In the genomic region with DNA sequence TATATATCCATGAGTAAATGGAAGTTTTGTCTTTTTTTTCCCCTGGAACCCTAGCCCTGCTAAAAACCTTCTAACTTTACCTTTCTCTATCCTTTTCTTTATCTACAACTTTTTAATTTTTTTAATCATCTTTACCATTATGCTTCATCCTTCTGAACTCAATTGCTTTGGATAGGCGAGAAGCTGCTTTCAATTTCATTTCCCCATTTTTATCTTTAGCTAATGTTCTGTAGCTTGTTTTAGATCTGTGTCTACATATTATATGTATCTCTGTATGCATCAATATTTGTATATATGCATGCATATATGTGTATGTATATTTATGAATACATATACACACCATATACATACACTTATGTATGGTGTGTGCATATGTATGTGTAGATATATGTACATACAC, we compare ENCODE assay signal across 14 cellular contexts. TPM values are rescaled to one million over a fixed set of nuclear protein-coding genes. Genes with fewer than 3 reads are reported as not detected.
DNase-seq lines count a peak whose midpoint lies in the region; ATAC-seq and TF ChIP-seq lines count a peak whose summit lies in the region.
"Had no signal": no experiment of that assay in that cellular context is flagged by ENCODE, and none has a peak within 500 bp of the region (broad histone marks: within the 10 kb centered on the region; RNA-seq: fewer than 3 reads in every experiment).

No MANE protein-coding gene starts in this region.

- H3K9me3 ChIP-seq in OCI-LY7 (ENCODE audit: low read length) (no peaks in the 10 kb centered on the region; the same call in 1 of the 2 replicates), lower lobe of right lung (no peaks in the 10 kb centered on the region)

- H3K36me3 ChIP-seq in OCI-LY7 (ENCODE audit: insufficient read depth, low read length) (peaks cover 91% of the 10 kb centered on the region), lower lobe of right lung (peaks cover 12% of the 10 kb centered on the region)

- H3K4me1 ChIP-seq in OCI-LY7 (ENCODE audit: insufficient read depth, low read length, poor library complexity, severe bottlenecking) (peaks cover 41% of the 10 kb centered on the region), lower lobe of right lung (peaks cover 12% of the 10 kb centered on the region)

- H3K36me3 Mint-ChIP-seq in activated naive CD4-positive, alpha-beta T cell treated with anti-CD3 and anti-CD28 coated beads, Interleukin-2, amount 10 ng/mL, durations not matched to agents 7 days and 5 days: peaks cover 77% of the 10 kb centered on the region
- peaks cover 37 to 59% of the 10 kb centered on the region in 2 donors for H3K36me3 Mint-ChIP-seq in stimulated activated naive B cell treated with anti-CD40 and anti-IgM and Interleukin-4, amounts not matched to agents 10 μg/mL and 1 μg/mL and 100 μg/mL, for 72 hours

- H3K9me2 ChIP-seq in OCI-LY7 (ENCODE audit: insufficient read depth, low read length): no peaks in the 10 kb centered on the region

- H3K4me1 Mint-ChIP-seq in activated naive CD4-positive, alpha-beta T cell treated with anti-CD3 and anti-CD28 coated beads, Interleukin-2, amount 10 ng/mL, durations not matched to agents 7 days and 5 days: peaks cover 85% of the 10 kb centered on the region
- H3K4me1 Mint-ChIP-seq in stimulated activated naive B cell treated with anti-CD40 and anti-IgM and Interleukin-4, amounts not matched to agents 10 μg/mL and 1 μg/mL and 100 μg/mL, for 72 hours: peaks cover 36 to 62% of the 10 kb centered on the region in 2 donors

- TF ChIP-seq CTCF in OCI-LY7 (conservative IDR thresholded peaks at IDR 0.05; ENCODE audit: low read length): no peak
- TF ChIP-seq CTCF in lower lobe of right lung (IDR thresholded peaks at IDR 0.05): no peak

- H3K27me3 Mint-ChIP-seq in activated naive CD4-positive, alpha-beta T cell treated with anti-CD3 and anti-CD28 coated beads, Interleukin-2, amount 10 ng/mL, durations not matched to agents 7 days and 5 days: no peaks in the 10 kb centered on the region
- H3K27me3 Mint-ChIP-seq in stimulated activated naive B cell treated with anti-CD40 and anti-IgM and Interleukin-4, amounts not matched to agents 10 μg/mL and 1 μg/mL and 100 μg/mL, for 72 hours: no peaks in the 10 kb centered on the region

- no peaks in the 10 kb centered on the region for H3K9me3 Mint-ChIP-seq in activated naive CD4-positive, alpha-beta T cell treated with anti-CD3 and anti-CD28 coated beads, Interleukin-2, amount 10 ng/mL, durations not matched to agents 7 days and 5 days
- H3K9me3 Mint-ChIP-seq in stimulated activated naive B cell treated with anti-CD40 and anti-IgM and Interleukin-4, amounts not matched to agents 10 μg/mL and 1 μg/mL and 100 μg/mL, for 72 hours: no peaks in the 10 kb centered on the region

- POLR2A ChIA-PET in OCI-LY7 (lab: Charles Lee): interaction anchor here (0.6 to 1.9 kb wide), 14 partner anchors 9 to 919 kb away, joined by 3 to 19 read pairs (median 3); no protein-coding TSS in a partner anchor

- no peak overlapping the region for H3K4me3 Mint-ChIP-seq in activated naive CD4-positive, alpha-beta T cell treated with anti-CD3 and anti-CD28 coated beads, Interleukin-2, amount 10 ng/mL, durations not matched to agents 7 days and 5 days
- peak overlapping the region; percentile 19 to 42 for H3K4me3 Mint-ChIP-seq in stimulated activated naive B cell treated with anti-CD40 and anti-IgM and Interleukin-4, amounts not matched to agents 10 μg/mL and 1 μg/mL and 100 μg/mL, for 72 hours

- intact Hi-C loops in OCI-LY7 (cut with micrococcal nuclease; ENCODE audit: unreplicated experiment): no loop called here
- intact Hi-C loops in lower lobe of right lung (cut with DNase I): no loop called here

- peaks cover 74% of the 10 kb centered on the region for H3K79me2 ChIP-seq in OCI-LY7 (ENCODE audit: insufficient read depth, low read depth, low read length)

- no peak for DNase-seq in activated naive CD4-positive, alpha-beta T cell treated with anti-CD3 and anti-CD28 coated beads, Interleukin-2, amount 10 ng/mL, durations not matched to agents 7 days and 5 days
- DNase-seq in activated naive CD4-positive, alpha-beta T cell treated with Interleukin-2 at 50 U/mL for 16 hours: no peak
- peak; percentile 51 for DNase-seq in OCI-LY7 (ENCODE audit: low spot score)
- DNase-seq in stimulated activated naive B cell treated with anti-CD40 and anti-IgM and Interleukin-4, amounts not matched to agents 10 μg/mL and 1 μg/mL and 100 μg/mL, for 72 hours: no peak
- DNase-seq in 8988T: no peak
- no peak for DNase-seq in occipital lobe (lab: John Stamatoyannopoulos, UW)
- no peak for DNase-seq in lower lobe of right lung
- DNase-seq: activated CD4-positive, alpha-beta T cell treated with anti-CD3 and anti-CD28 coated beads, Interleukin-2, amount 50 U/mL, for 1 hour; kidney glomerular epithelial cell; NCI-H2029 treated with DMSO at 0.1 percent for 48 hours; Right ventricle myocardium superior; stimulated activated CD4-positive, alpha-beta T cell treated with anti-CD3 and anti-CD28 coated beads, Interleukin-1b, Interleukin-23, amount 100 ng/mL, for 48 hours had no signal

- peak overlapping the region; percentile 15 for H3K27ac ChIP-seq in OCI-LY7 (ENCODE audit: low read depth, low read length, poor library complexity, severe bottlenecking)
- no peak overlapping the region for H3K27ac ChIP-seq in lower lobe of right lung

- peak overlapping the region; percentile 2 for H3K4me3 ChIP-seq in OCI-LY7 (ENCODE audit: low read depth, low read length, poor library complexity, severe bottlenecking)
- no peak overlapping the region for H3K4me3 ChIP-seq in lower lobe of right lung

- peak overlapping the region; percentile 41 for H3K4me2 ChIP-seq in OCI-LY7 (ENCODE audit: low read length)

- ATAC-seq in HG02759 (IDR thresholded peaks at IDR 0.05; ENCODE audit: unreplicated experiment): peak; percentile 64
- ATAC-seq in stimulated activated naive B cell treated with anti-CD40 and anti-IgM and Interleukin-4, amounts not matched to agents 10 μg/mL and 1 μg/mL and 100 μg/mL, for 72 hours (replicated peaks): peak; percentile 66
- ATAC-seq in lower lobe of right lung: no peak

- BruUV-seq in OCI-LY7 (replicated peaks; lab: Mats Ljungman, UMichigan): no TSS peak

- CTCF ChIA-PET in activated naive CD4-positive, alpha-beta T cell treated with anti-CD3 and anti-CD28 coated beads, Interleukin-2, amount 10 ng/mL, durations not matched to agents 7 days and 5 days (lab: Charles Lee): no interaction called here
- CTCF ChIA-PET in OCI-LY7 (lab: Charles Lee; ENCODE audit: unreplicated experiment): no interaction called here

- H2AFZ ChIP-seq in OCI-LY7 (ENCODE audit: low read length): no peak overlapping the region

- peak overlapping the region; percentile 7 for H3K27ac Mint-ChIP-seq in activated naive CD4-positive, alpha-beta T cell treated with anti-CD3 and anti-CD28 coated beads, Interleukin-2, amount 10 ng/mL, durations not matched to agents 7 days and 5 days
- peak overlapping the region; percentile 83 for H3K27ac Mint-ChIP-seq in stimulated activated naive B cell treated with anti-CD40 and anti-IgM and Interleukin-4, amounts not matched to agents 10 μg/mL and 1 μg/mL and 100 μg/mL, for 72 hours

- H4K20me1 ChIP-seq in OCI-LY7 (ENCODE audit: insufficient read depth, low read length): no peaks in the 10 kb centered on the region

- no peaks in the 10 kb centered on the region for H3K27me3 ChIP-seq in lower lobe of right lung (ENCODE audit: low read depth)

RNA-seq across cellular contexts. Expression of gene PTPRC, which starts 57.4 kb away (rescaled TPM):
- total RNA-seq in OCI-LY7 (2014; rRNA removed; shearing (Covaris generic)): 161 and 177 TPM in 2 replicates
- 241 and 264 TPM in 2 replicates for total RNA-seq in OCI-LY7 (2022)
- 4.5 TPM for total RNA-seq in occipital lobe
- 214 TPM for total RNA-seq in lower lobe of right lung
- total RNA-seq: bronchial epithelial cell had no signal

Comparison
In these comparisons a context has a peak if more than half of its experiments do, and no peak if none do; other contexts are left out.
1. ATAC-seq: peak in HG02759 (single experiment) and stimulated activated naive B cell treated with anti-CD40 and anti-IgM and Interleukin-4, amounts not matched to agents 10 μg/mL and 1 μg/mL and 100 μg/mL, for 72 hours (2 of 2); none in lower lobe of right lung (0 of 2).
2. RNA of gene PTPRC, which starts 57.4 kb away (total RNA-seq): 161 to 264 TPM in OCI-LY7 and 214 TPM in lower lobe of right lung (single experiment); 4.5 TPM in occipital lobe (single experiment); every median in the first group is over 10 times any median in the second.